Comparison of ENCODE assay signal across 10 cellular contexts in genomic region chr5:57094753-57095683, GRCh38.
DNase-seq lines count a peak whose midpoint lies in the region; ATAC-seq and TF ChIP-seq lines count a peak whose summit lies in the region.
"Had no signal": no experiment of that assay in that cellular context is flagged by ENCODE, and none has a peak within 500 bp of the region (broad histone marks: within the 10 kb centered on the region; RNA-seq: fewer than 3 reads in every experiment).

No MANE protein-coding gene starts in this region.

- H3K4me3 ChIP-seq in fibroblast of mammary gland (ENCODE audit: control insufficient read depth, low read depth, low read length) = no peak overlapping the region

- DNase-seq in stimulated activated CD4-positive, alpha-beta T cell treated with anti-CD3 and anti-CD28 coated beads, Interleukin-15, amount 100 ng/mL, for 24 hours = peak; percentile 21
- no peak for DNase-seq in stimulated activated CD4-positive, alpha-beta T cell treated with anti-CD3 and anti-CD28 coated beads, Interleukin-1b, Interleukin-23, amount 100 ng/mL, for 48 hours
- DNase-seq in OCI-M1 (lab: John Stamatoyannopoulos, UW) (peak; percentile 14), fibroblast of mammary gland (ENCODE audit: low read depth) (peak; percentile 7), NCI-H526 treated with DMSO at 0.1 percent for 48 hours (lab: John Stamatoyannopoulos, UW) (no peak)
- no peak for DNase-seq in activated CD4-positive, CD25-positive, alpha-beta regulatory T cell treated with anti-CD3 and anti-CD28 coated beads, Interleukin-2, amount 50 U/mL, for 72 hours
- DNase-seq: DMS79 treated with DMSO at 0.1 percent for 48 hours, NCI-H524 had no signal

- no peak for ATAC-seq in GM18498 (IDR thresholded peaks at IDR 0.05; ENCODE audit: unreplicated experiment)
- ATAC-seq in HG03025 (IDR thresholded peaks at IDR 0.05; ENCODE audit: low FRiP score, unreplicated experiment) = no peak

- peak; percentile 18 for TF ChIP-seq CTCF in fibroblast of mammary gland (conservative IDR thresholded peaks at IDR 0.05; ENCODE audit: control insufficient read depth, insufficient read depth, low read depth, low read length)

Comparison
In these comparisons a context has a peak if more than half of its experiments do, and no peak if none do; other contexts are left out.
1. DNase-seq: peak in stimulated activated CD4-positive, alpha-beta T cell treated with anti-CD3 and anti-CD28 coated beads, Interleukin-15, amount 100 ng/mL, for 24 hours (single experiment), OCI-M1 (single experiment) and fibroblast of mammary gland (single experiment); none in stimulated activated CD4-positive, alpha-beta T cell treated with anti-CD3 and anti-CD28 coated beads, Interleukin-1b, Interleukin-23, amount 100 ng/mL, for 48 hours (single experiment), activated CD4-positive, CD25-positive, alpha-beta regulatory T cell treated with anti-CD3 and anti-CD28 coated beads, Interleukin-2, amount 50 U/mL, for 72 hours (single experiment) and NCI-H526 treated with DMSO at 0.1 percent for 48 hours (single experiment).